14 cellular contexts compared by ENCODE assay signal in genomic region chr6:37624121-37624520, GRCh38.
DNase-seq lines count a peak whose midpoint lies in the region; ATAC-seq and TF ChIP-seq lines count a peak whose summit lies in the region.
"Had no signal": no experiment of that assay in that cellular context is flagged by ENCODE, and none has a peak within 500 bp of the region (broad histone marks: within the 10 kb centered on the region; RNA-seq: fewer than 3 reads in every experiment).

No MANE protein-coding gene starts in this region.

- peaks cover 25 to 57% (median 45%) of the 10 kb centered on the region in 4 donors for H3K4me1 Mint-ChIP-seq in CD4-positive, alpha-beta memory T cell
- peaks cover 25% of the 10 kb centered on the region for H3K4me1 Mint-ChIP-seq in type B pancreatic cell (ENCODE audit: unreplicated experiment)

- DNase-seq in BE2C (peak; percentile 39), HCT116 (ENCODE audit: low read depth, low spot score) (no peak), NCI-H345 (lab: John Stamatoyannopoulos, UW) (peak; percentile 64), epithelial cell of prostate (ENCODE audit: low read depth, low spot score) (peak; percentile 46), type B pancreatic cell (ENCODE audit: extremely low spot score, unreplicated experiment) (no peak), Kasumi-1 (lab: John Stamatoyannopoulos, UW) (no peak)
- no peak for DNase-seq in activated CD8-positive, alpha-beta memory T cell treated with anti-CD3 and anti-CD28 coated beads, Interleukin-2, amount 50 U/mL, for 4 hours
- no peak for DNase-seq in CD4-positive, alpha-beta memory T cell
- DNase-seq: activated CD8-positive, alpha-beta memory T cell treated with anti-CD3 and anti-CD28 coated beads, Interleukin-2, amount 10 ng/mL, durations not matched to agents 7 days and 5 days; activated naive CD4-positive, alpha-beta T cell treated with anti-CD3 and anti-CD28 coated beads, Interleukin-2, amount 50 U/mL, for 16 hours; Karpas-422; NCI-H82; stimulated activated CD4-positive, alpha-beta T cell treated with anti-CD3 and anti-CD28 coated beads, Interleukin-1b, Interleukin-23, amount 100 ng/mL, for 48 hours had no signal

- no peaks in the 10 kb centered on the region for H3K36me3 ChIP-seq in BE2C
- no peaks in the 10 kb centered on the region for H3K36me3 ChIP-seq in HCT116 (ENCODE audit: control insufficient read depth in 1 of 2, insufficient read depth in 2 of 2, low read length in 2 of 2)
- H3K36me3 ChIP-seq in CD4-positive, alpha-beta memory T cell (ENCODE audit: insufficient read depth, low read length): no peaks in the 10 kb centered on the region
- H3K36me3 ChIP-seq: cardiac muscle cell had no signal

- no peaks in the 10 kb centered on the region for H3K79me2 ChIP-seq in HCT116 (ENCODE audit: insufficient read depth, low read length)

- H3K27ac Mint-ChIP-seq in CD4-positive, alpha-beta memory T cell: peak overlapping the region in 2 of 7 donors; percentile 32 to 69
- no peak overlapping the region for H3K27ac Mint-ChIP-seq in type B pancreatic cell
- H3K27ac Mint-ChIP-seq: activated CD8-positive, alpha-beta memory T cell treated with anti-CD3 and anti-CD28 coated beads, Interleukin-2, amount 10 ng/mL, durations not matched to agents 7 days and 5 days had no signal

- H3K4me1 ChIP-seq in BE2C (peaks cover 11% of the 10 kb centered on the region), HCT116 (ENCODE audit: control insufficient read depth in 1 of 2, insufficient read depth in 2 of 2, low read length in 2 of 2) (peaks cover 14 to 50% of the 10 kb centered on the region in 2 experiments; a peak in 3 of 4 replicates)
- peaks cover 47% of the 10 kb centered on the region for H3K4me1 ChIP-seq in CD4-positive, alpha-beta memory T cell (ENCODE audit: insufficient read depth, low read length)

- H3K4me2 ChIP-seq in HCT116 (ENCODE audit: low read length): peak overlapping the region; percentile 59

- ATAC-seq in HCT116: 0 out of 2 replicates have a peak, but pooled peaks have one; percentile 13
- ATAC-seq: activated CD8-positive, alpha-beta memory T cell treated with anti-CD3 and anti-CD28 coated beads, Interleukin-2, amount 10 ng/mL, durations not matched to agents 7 days and 5 days had no signal

- H3K27me3 ChIP-seq in BE2C: no peaks in the 10 kb centered on the region; the same call in 1 of the 2 replicates
- H3K27me3 ChIP-seq in HCT116 (ENCODE audit: insufficient read depth, low read length): no peaks in the 10 kb centered on the region
- H3K27me3 ChIP-seq in CD4-positive, alpha-beta memory T cell (ENCODE audit: insufficient read depth, low read length): no peaks in the 10 kb centered on the region
- H3K27me3 ChIP-seq: cardiac muscle cell had no signal

- TF ChIP-seq CTCF in BE2C (IDR thresholded peaks at IDR 0.05; ENCODE audit: low read depth, low read length) (no peak), HCT116 (IDR thresholded peaks at IDR 0.05 in 2 of 3, conservative IDR thresholded peaks at IDR 0.05 in 1 of 3; ENCODE audit: borderline replicate concordance in 1 of 3, insufficient read depth in 1 of 3, low read depth in 2 of 3, low read length in 2 of 3) (no peak), type B pancreatic cell (conservative IDR thresholded peaks at IDR 0.05) (no peak)

- CTCF ChIA-PET in HCT116 (lab: Charles Lee): no interaction called here
- CTCF ChIA-PET in CD4-positive, alpha-beta memory T cell (lab: Charles Lee; ENCODE audit: partially characterized antibody): interaction anchor here (1.3 kb wide), 1 partner anchor 30 kb away, joined by 3 read pairs; no protein-coding TSS in a partner anchor

- intact Hi-C loops in HCT116 (cut with micrococcal nuclease): no loop called here
- intact Hi-C loops in CD4-positive, alpha-beta memory T cell (cut with micrococcal nuclease): no loop called here

- H3K9me3 ChIP-seq in BE2C (no peaks in the 10 kb centered on the region), HCT116 (ENCODE audit: control insufficient read depth in 1 of 2, insufficient read depth in 1 of 2, low read depth in 1 of 2, low read length in 2 of 2) (no peaks in the 10 kb centered on the region)
- no peaks in the 10 kb centered on the region for H3K9me3 ChIP-seq in CD4-positive, alpha-beta memory T cell (ENCODE audit: control insufficient read depth in 1 of 2, low read length in 2 of 2)

- POLR2A ChIA-PET in HCT116 (lab: Charles Lee): no interaction called here
- POLR2A ChIA-PET in CD4-positive, alpha-beta memory T cell (lab: Charles Lee; ENCODE audit: partially characterized antibody): no interaction called here

- peaks cover 0 to 2% (median 0%) of the 10 kb centered on the region in 8 donors for H3K9me3 Mint-ChIP-seq in CD4-positive, alpha-beta memory T cell
- H3K9me3 Mint-ChIP-seq in type B pancreatic cell: no peaks in the 10 kb centered on the region

- H3K9ac ChIP-seq in HCT116 (ENCODE audit: low read length): no peak overlapping the region

- BruUV-seq in HCT116 (replicated peaks; lab: Mats Ljungman, UMichigan): no TSS peak

- no peak overlapping the region for H3K27ac ChIP-seq in HCT116 (ENCODE audit: low read depth, low read length)
- peak overlapping the region; percentile 57 for H3K27ac ChIP-seq in epithelial cell of prostate
- H3K27ac ChIP-seq in CD4-positive, alpha-beta memory T cell (ENCODE audit: low read depth, low read length): no peak overlapping the region
- H3K27ac ChIP-seq: cardiac muscle cell had no signal

- peak overlapping the region in 4 of 8 donors; percentile 13 to 31 (median 17) for H3K4me3 Mint-ChIP-seq in CD4-positive, alpha-beta memory T cell
- no peak overlapping the region for H3K4me3 Mint-ChIP-seq in type B pancreatic cell
- H3K4me3 Mint-ChIP-seq: activated CD8-positive, alpha-beta memory T cell treated with anti-CD3 and anti-CD28 coated beads, Interleukin-2, amount 10 ng/mL, durations not matched to agents 7 days and 5 days had no signal

- no peaks in the 10 kb centered on the region for H3K36me3 Mint-ChIP-seq in CD4-positive, alpha-beta memory T cell
- H3K36me3 Mint-ChIP-seq in type B pancreatic cell: no peaks in the 10 kb centered on the region
- H3K36me3 Mint-ChIP-seq: activated CD8-positive, alpha-beta memory T cell treated with anti-CD3 and anti-CD28 coated beads, Interleukin-2, amount 10 ng/mL, durations not matched to agents 7 days and 5 days had no signal

- H3K9me2 ChIP-seq in HCT116 (ENCODE audit: insufficient read depth): no peaks in the 10 kb centered on the region

- no peak for TF ChIP-seq POLR2A in HCT116 (IDR thresholded peaks at IDR 0.05; ENCODE audit: borderline replicate concordance, extremely low read depth, insufficient read depth, insufficient read length)

- RAD21 ChIA-PET in HCT116 (lab: Charles Lee; ENCODE audit: low non-redundant PET in 1 of 2, low total read pairs in 2 of 2, uncharacterized antibody in 2 of 2, unreplicated experiment in 2 of 2): no interaction called here

- no peaks in the 10 kb centered on the region for H4K20me1 ChIP-seq in HCT116 (ENCODE audit: insufficient read depth)

- peaks cover 0 to 6% of the 10 kb centered on the region in 2 donors for H3K27me3 Mint-ChIP-seq in CD4-positive, alpha-beta memory T cell
- peaks cover 41% of the 10 kb centered on the region for H3K27me3 Mint-ChIP-seq in type B pancreatic cell

- no peak for TF ChIP-seq RAD21 in HCT116 (IDR thresholded peaks at IDR 0.05; ENCODE audit: low read depth)

- no peak overlapping the region for H2AFZ ChIP-seq in HCT116 (ENCODE audit: low read depth, low read length, poor library complexity, severe bottlenecking)

- H3K4me3 ChIP-seq in BE2C (ENCODE audit: low read depth, low read length): no peak overlapping the region
- H3K4me3 ChIP-seq in HCT116 (replicated peaks in 1 of 2; ENCODE audit: low read depth in 1 of 2, low read length in 2 of 2): no peak overlapping the region
- no peak overlapping the region for H3K4me3 ChIP-seq in CD4-positive, alpha-beta memory T cell (ENCODE audit: low read length in 2 of 2)
- H3K4me3 ChIP-seq: cardiac muscle cell had no signal

TF ChIP-seq in HCT116, 20 proteins besides CTCF, POLR2A, EP300 and RAD21 (continues in another document):
- TF ChIP-seq FOSL1 (IDR thresholded peaks at IDR 0.05; ENCODE audit: low read depth) (no peak), YY1 (IDR thresholded peaks at IDR 0.05; ENCODE audit: extremely low read depth, insufficient replicate concordance, low read depth, low read length) (no peak), JUND (IDR thresholded peaks at IDR 0.05) (no peak), MAX (IDR thresholded peaks at IDR 0.05) (no peak), ZFX (IDR thresholded peaks at IDR 0.05) (no peak), SRF (IDR thresholded peaks at IDR 0.05; ENCODE audit: low read depth) (no peak)
- TF ChIP-seq, protein P1, sequence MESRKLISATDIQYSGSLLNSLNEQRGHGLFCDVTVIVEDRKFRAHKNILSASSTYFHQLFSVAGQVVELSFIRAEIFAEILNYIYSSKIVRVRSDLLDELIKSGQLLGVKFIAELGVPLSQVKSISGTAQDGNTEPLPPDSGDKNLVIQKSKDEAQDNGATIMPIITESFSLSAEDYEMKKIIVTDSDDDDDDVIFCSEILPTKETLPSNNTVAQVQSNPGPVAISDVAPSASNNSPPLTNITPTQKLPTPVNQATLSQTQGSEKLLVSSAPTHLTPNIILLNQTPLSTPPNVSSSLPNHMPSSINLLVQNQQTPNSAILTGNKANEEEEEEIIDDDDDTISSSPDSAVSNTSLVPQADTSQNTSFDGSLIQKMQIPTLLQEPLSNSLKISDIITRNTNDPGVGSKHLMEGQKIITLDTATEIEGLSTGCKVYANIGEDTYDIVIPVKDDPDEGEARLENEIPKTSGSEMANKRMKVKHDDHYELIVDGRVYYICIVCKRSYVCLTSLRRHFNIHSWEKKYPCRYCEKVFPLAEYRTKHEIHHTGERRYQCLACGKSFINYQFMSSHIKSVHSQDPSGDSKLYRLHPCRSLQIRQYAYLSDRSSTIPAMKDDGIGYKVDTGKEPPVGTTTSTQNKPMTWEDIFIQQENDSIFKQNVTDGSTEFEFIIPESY (IDR thresholded peaks at IDR 0.05; ENCODE audit: extremely low read depth, insufficient replicate concordance, low read length): no peak
- TF ChIP-seq, protein P2, sequence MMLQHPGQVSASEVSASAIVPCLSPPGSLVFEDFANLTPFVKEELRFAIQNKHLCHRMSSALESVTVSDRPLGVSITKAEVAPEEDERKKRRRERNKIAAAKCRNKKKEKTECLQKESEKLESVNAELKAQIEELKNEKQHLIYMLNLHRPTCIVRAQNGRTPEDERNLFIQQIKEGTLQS (IDR thresholded peaks at IDR 0.05): no peak

Comparison
In these comparisons a context has a peak if more than half of its experiments do, and no peak if none do; other contexts are left out.
1. DNase-seq: peak in BE2C (single experiment), NCI-H345 (single experiment) and epithelial cell of prostate (single experiment); none in HCT116 (single experiment), activated CD8-positive, alpha-beta memory T cell treated with anti-CD3 and anti-CD28 coated beads, Interleukin-2, amount 50 U/mL, for 4 hours (single experiment), CD4-positive, alpha-beta memory T cell (0 of 5), type B pancreatic cell (single experiment) and Kasumi-1 (0 of 2).